Comparison of ENCODE assay signal across 27 cellular contexts in genomic region chr14:52769889-52770288, GRCh38. TPM values are rescaled to one million over a fixed set of nuclear protein-coding genes. Genes with fewer than 3 reads are reported as not detected.
A peak's percentile ranks its signal among the peaks of the same experiment; 100 is the strongest.
DNase-seq lines count a peak whose midpoint lies in the region; ATAC-seq and TF ChIP-seq lines count a peak whose summit lies in the region.
"Had no signal": no experiment of that assay in that cellular context is flagged by ENCODE, and none has a peak within 500 bp of the region (broad histone marks: within the 10 kb centered on the region; RNA-seq: fewer than 3 reads in every experiment).

No MANE protein-coding gene starts in this region.

- H3K36me3 ChIP-seq in CD4-positive, alpha-beta memory T cell (ENCODE audit: insufficient read depth, low read length), result peaks cover 40% of the 10 kb centered on the region

- TF ChIP-seq CTCF in foreskin fibroblast (IDR thresholded peaks at IDR 0.05; ENCODE audit: low read depth, low read length), result no peak

- POLR2A ChIA-PET in CD4-positive, alpha-beta memory T cell (lab: Charles Lee; ENCODE audit: partially characterized antibody), result no interaction called here
- POLR2A ChIA-PET in activated CD4-positive, alpha-beta memory T cell treated with anti-CD3 and anti-CD28 coated beads for 36 hours (lab: Charles Lee), result no interaction called here

- H3K4me3 Mint-ChIP-seq in activated CD4-positive, alpha-beta T cell treated with anti-CD3 and anti-CD28 coated beads, Interleukin-2, amount 10 ng/mL, durations not matched to agents 24 days and 14 days, result no peak overlapping the region
- no peak overlapping the region for H3K4me3 Mint-ChIP-seq in CD4-positive, alpha-beta memory T cell
- H3K4me3 Mint-ChIP-seq in activated CD4-positive, alpha-beta memory T cell treated with anti-CD3 and anti-CD28 coated beads for 36 hours, result no peak overlapping the region
- H3K4me3 Mint-ChIP-seq: activated T-cell treated with anti-CD3 and anti-CD28 coated beads, Interleukin-2, amount 50 U/mL, for 4 hours; CD8-positive, alpha-beta memory T cell; natural killer cell had no signal

- H3K27ac Mint-ChIP-seq in activated CD4-positive, alpha-beta T cell treated with anti-CD3 and anti-CD28 coated beads, Interleukin-2, amount 10 ng/mL, durations not matched to agents 24 days and 14 days, result peak overlapping the region; percentile 59
- peak overlapping the region in 4 of 7 donors; percentile 19 to 89 (median 79) for H3K27ac Mint-ChIP-seq in CD4-positive, alpha-beta memory T cell
- peak overlapping the region; percentile 68 for H3K27ac Mint-ChIP-seq in activated CD4-positive, alpha-beta memory T cell treated with anti-CD3 and anti-CD28 coated beads for 36 hours

- H3K4me1 ChIP-seq in CD4-positive, alpha-beta memory T cell (ENCODE audit: insufficient read depth, low read length), result no peaks in the 10 kb centered on the region
- H3K4me1 ChIP-seq: Peyer's patch, transverse colon had no signal

- H3K27me3 Mint-ChIP-seq in activated CD4-positive, alpha-beta T cell treated with anti-CD3 and anti-CD28 coated beads, Interleukin-2, amount 10 ng/mL, durations not matched to agents 24 days and 14 days, result no peaks in the 10 kb centered on the region
- H3K27me3 Mint-ChIP-seq in CD4-positive, alpha-beta memory T cell, result no peaks in the 10 kb centered on the region
- H3K27me3 Mint-ChIP-seq in activated CD4-positive, alpha-beta memory T cell treated with anti-CD3 and anti-CD28 coated beads for 36 hours, result no peaks in the 10 kb centered on the region
- H3K27me3 Mint-ChIP-seq: CD8-positive, alpha-beta memory T cell had no signal

- H3K9me3 Mint-ChIP-seq in activated CD4-positive, alpha-beta T cell treated with anti-CD3 and anti-CD28 coated beads, Interleukin-2, amount 10 ng/mL, durations not matched to agents 24 days and 14 days, result no peaks in the 10 kb centered on the region
- no peaks in the 10 kb centered on the region for H3K9me3 Mint-ChIP-seq in CD4-positive, alpha-beta memory T cell
- H3K9me3 Mint-ChIP-seq in activated CD4-positive, alpha-beta memory T cell treated with anti-CD3 and anti-CD28 coated beads for 36 hours, result no peaks in the 10 kb centered on the region
- H3K9me3 Mint-ChIP-seq: activated T-cell treated with anti-CD3 and anti-CD28 coated beads, Interleukin-2, amount 50 U/mL, for 4 hours; CD8-positive, alpha-beta memory T cell; natural killer cell had no signal

- peaks cover 40% of the 10 kb centered on the region for H3K36me3 Mint-ChIP-seq in activated CD4-positive, alpha-beta T cell treated with anti-CD3 and anti-CD28 coated beads, Interleukin-2, amount 10 ng/mL, durations not matched to agents 24 days and 14 days (ENCODE audit: low read depth)
- H3K36me3 Mint-ChIP-seq in CD4-positive, alpha-beta memory T cell, result peaks cover 40 to 70% of the 10 kb centered on the region in 2 donors
- peaks cover 37% of the 10 kb centered on the region for H3K36me3 Mint-ChIP-seq in activated CD4-positive, alpha-beta memory T cell treated with anti-CD3 and anti-CD28 coated beads for 36 hours

- no peak for ATAC-seq in GM18909 (IDR thresholded peaks at IDR 0.05; ENCODE audit: poor library complexity, unreplicated experiment)
- ATAC-seq: activated T-cell treated with anti-CD3 and anti-CD28 coated beads, Interleukin-2, amount 50 U/mL, for 4 hours; left ventricle myocardium superior; natural killer cell had no signal

- H3K9me3 ChIP-seq in CD4-positive, alpha-beta memory T cell (ENCODE audit: control insufficient read depth in 1 of 2, low read length in 2 of 2), result no peaks in the 10 kb centered on the region
- H3K9me3 ChIP-seq: Peyer's patch, transverse colon had no signal

- H3K4me1 Mint-ChIP-seq in activated CD4-positive, alpha-beta T cell treated with anti-CD3 and anti-CD28 coated beads, Interleukin-2, amount 10 ng/mL, durations not matched to agents 24 days and 14 days, result peaks cover 10% of the 10 kb centered on the region
- peaks cover 0 to 14% (median 11%) of the 10 kb centered on the region in 4 donors for H3K4me1 Mint-ChIP-seq in CD4-positive, alpha-beta memory T cell
- H3K4me1 Mint-ChIP-seq in activated CD4-positive, alpha-beta memory T cell treated with anti-CD3 and anti-CD28 coated beads for 36 hours (ENCODE audit: low read depth), result peaks cover 9% of the 10 kb centered on the region
- H3K4me1 Mint-ChIP-seq: natural killer cell had no signal

- no peak overlapping the region for H3K4me3 ChIP-seq in CD4-positive, alpha-beta memory T cell (ENCODE audit: low read length in 2 of 2)
- no peak overlapping the region for H3K4me3 ChIP-seq in foreskin fibroblast (ENCODE audit: low read depth in 1 of 2, low read length in 2 of 2)
- H3K4me3 ChIP-seq: dorsolateral prefrontal cortex, Peyer's patch, skin epidermis, transverse colon had no signal

- CTCF ChIA-PET in CD4-positive, alpha-beta memory T cell (lab: Charles Lee; ENCODE audit: partially characterized antibody), result no interaction called here
- CTCF ChIA-PET in activated CD4-positive, alpha-beta memory T cell treated with anti-CD3 and anti-CD28 coated beads for 36 hours (lab: Charles Lee), result no interaction called here

- intact Hi-C loops in activated CD4-positive, alpha-beta T cell treated with anti-CD3 and anti-CD28 coated beads, Interleukin-2, amount 10 ng/mL, durations not matched to agents 24 days and 14 days (cut with micrococcal nuclease), result no loop called here
- intact Hi-C loops in CD4-positive, alpha-beta memory T cell (cut with micrococcal nuclease), result no loop called here
- intact Hi-C loops in activated CD4-positive, alpha-beta memory T cell treated with anti-CD3 and anti-CD28 coated beads for 36 hours (cut with micrococcal nuclease), result no loop called here
- intact Hi-C loops in head of caudate nucleus (cut with DNase I), result no loop called here

- no peak overlapping the region for H3K27ac ChIP-seq in CD4-positive, alpha-beta memory T cell (ENCODE audit: low read depth, low read length)
- H3K27ac ChIP-seq: dorsolateral prefrontal cortex, Peyer's patch, skin epidermis, transverse colon had no signal

- H3K27me3 ChIP-seq in CD4-positive, alpha-beta memory T cell (ENCODE audit: insufficient read depth, low read length), result no peaks in the 10 kb centered on the region
- H3K27me3 ChIP-seq: dorsolateral prefrontal cortex, Peyer's patch, transverse colon had no signal

- DNase-seq in activated CD4-positive, alpha-beta T cell treated with anti-CD3 and anti-CD28 coated beads, Interleukin-2, amount 10 ng/mL, durations not matched to agents 24 days and 14 days, result no peak
- DNase-seq in activated CD4-positive, alpha-beta T cell treated with anti-CD3 and anti-CD28 coated beads for 48 hours, result no peak
- DNase-seq in CD4-positive, alpha-beta memory T cell, result no peak
- no peak for DNase-seq in activated CD4-positive, alpha-beta memory T cell treated with anti-CD3 and anti-CD28 coated beads for 36 hours
- peak; percentile 19 to 33 for DNase-seq in foreskin fibroblast
- DNase-seq in head of caudate nucleus, result no peak
- DNase-seq in NCI-H1048 (lab: John Stamatoyannopoulos, UW), result no peak
- DNase-seq: activated CD4-positive, CD25-positive, alpha-beta regulatory T cell; activated T-cell treated with anti-CD3 and anti-CD28 coated beads, Interleukin-2, amount 50 U/mL, for 4 hours; CD8-positive, alpha-beta memory T cell; dorsolateral prefrontal cortex; H7; islet precursor cell; KBM-7; left ventricle myocardium superior; midbrain; natural killer cell; NCI-H1417 treated with DMSO at 0.1 percent for 48 hours; NCI-H2081; NCI-H226; NCI-H69; occipital lobe; Peyer's patch; SW 1271; transverse colon had no signal

RNA-seq across cellular contexts. Expression of gene GNPNAT1, which starts 21.5 kb away (rescaled TPM):
- 30.6 and 32.4 TPM in 2 replicates for total RNA-seq in activated CD4-positive, alpha-beta T cell treated with anti-CD3 and anti-CD28 coated beads, Interleukin-2, amount 10 ng/mL, durations not matched to agents 24 days and 14 days
- total RNA-seq in CD4-positive, alpha-beta memory T cell, result 10 to 100 TPM; 10.0 to 15.2 TPM
- polyA plus RNA-seq in CD4-positive, alpha-beta memory T cell, result 10 to 100 TPM; 10.0 to 16.2 TPM
- 10 to 100 TPM; 30.4 to 31.4 TPM for total RNA-seq in activated CD4-positive, alpha-beta memory T cell treated with anti-CD3 and anti-CD28 coated beads for 36 hours

RNA-seq across cellular contexts. Expression of gene STYX, which starts 39.9 kb away (rescaled TPM):
- total RNA-seq in activated CD4-positive, alpha-beta T cell treated with anti-CD3 and anti-CD28 coated beads, Interleukin-2, amount 10 ng/mL, durations not matched to agents 24 days and 14 days, result 18.3 and 19.7 TPM in 2 replicates
- total RNA-seq in CD4-positive, alpha-beta memory T cell, result 10 to 100 TPM; 47.1 to 47.3 TPM
- polyA plus RNA-seq in CD4-positive, alpha-beta memory T cell, result 10 to 100 TPM; 25.0 to 50.0 TPM
- total RNA-seq in activated CD4-positive, alpha-beta memory T cell treated with anti-CD3 and anti-CD28 coated beads for 36 hours, result 10 to 100 TPM; 15.9 to 17.0 TPM

Comparison
In these comparisons a context has a peak if more than half of its experiments do, and no peak if none do; other contexts are left out.
1. DNase-seq: peak in foreskin fibroblast (2 of 2); none in activated CD4-positive, alpha-beta T cell treated with anti-CD3 and anti-CD28 coated beads, Interleukin-2, amount 10 ng/mL, durations not matched to agents 24 days and 14 days (single experiment), activated CD4-positive, alpha-beta T cell treated with anti-CD3 and anti-CD28 coated beads for 48 hours (single experiment), CD4-positive, alpha-beta memory T cell (0 of 5), activated CD4-positive, alpha-beta memory T cell treated with anti-CD3 and anti-CD28 coated beads for 36 hours (single experiment), head of caudate nucleus (0 of 42) and NCI-H1048 (single experiment).
2. Peak in every context shown above with its lines, with median percentiles within 50 percentile points of each other: H3K27ac Mint-ChIP-seq.